In genomic region chr15:72685925-72686794, GRCh38 we compare ENCODE assay signal across 8 cellular contexts. TPM values are rescaled to one million over a fixed set of nuclear protein-coding genes. Genes with fewer than 3 reads are reported as not detected.
DNase-seq lines count a peak whose midpoint lies in the region; ATAC-seq, FAIRE-seq and TF ChIP-seq lines count a peak whose summit lies in the region.

BBS4 (plus strand) TSS chr15:72686207; CDS start chr15:72686228, 21 bp downstream.
HIGD2B (minus strand) TSS chr15:72686182; CDS start chr15:72676374, 9,808 bp downstream.

- no peaks in the 10 kb centered on the region for H3K36me3 Mint-ChIP-seq in activated T-helper 17 cell treated with anti-CD3 and anti-CD28 coated beads, Interleukin-2, amount 50 U/mL, for 72 hours (ENCODE audit: low read depth)

- no peak; the same call in none of the 2 replicates for TF ChIP-seq POLR2A in H54 (IDR thresholded peaks at IDR 0.05; ENCODE audit: low read depth, low read length)
- peak; percentile 9 to 95 for TF ChIP-seq POLR2A in thyroid gland (IDR thresholded peaks at IDR 0.05)

- peak; percentile 99 for DNase-seq in ELF-1 (ENCODE audit: low read depth, low spot score)
- DNase-seq in H54 (ENCODE audit: insufficient read length, low spot score), result peak; percentile 65
- DNase-seq in M059J (ENCODE audit: low read depth), result peak; percentile 93
- DNase-seq in frontal cortex (ENCODE audit: low spot score in 2 of 2), result peak; percentile 41 to 69
- peak; percentile 89 for DNase-seq in osteoblast (ENCODE audit: insufficient read length, low spot score, missing footprints)
- DNase-seq in thyroid gland, result peak; percentile 94 to 96
- no peak for DNase-seq in DMS153 treated with DMSO at 0.1 percent for 48 hours (lab: John Stamatoyannopoulos, UW; ENCODE audit: unreplicated experiment)

- FAIRE-seq in H54 (lab: Jason Lieb, UNC) (no peak), frontal cortex (lab: Jason Lieb, UNC) (no peak)

- H3K27me3 Mint-ChIP-seq in activated T-helper 17 cell treated with anti-CD3 and anti-CD28 coated beads, Interleukin-2, amount 50 U/mL, for 72 hours, result no peaks in the 10 kb centered on the region

- H3K27ac ChIP-seq in osteoblast (ENCODE audit: low read depth, low read length), result peak within 1 kb of the TSS; percentile 92
- H3K27ac ChIP-seq in thyroid gland, result peak within 1 kb of the TSS; percentile 88 to 95 (median 93)

- 0 to 1% methylated on average over 34 to 49 of the region's 49 CpGs for WGBS in thyroid gland, 2 donors

- peaks cover 6% of the 10 kb centered on the region for H3K4me1 ChIP-seq in osteoblast (ENCODE audit: insufficient read depth, low read length)
- peaks cover 6 to 13% of the 10 kb centered on the region in 2 donors for H3K4me1 ChIP-seq in thyroid gland

- H3K36me3 ChIP-seq in osteoblast (ENCODE audit: insufficient read depth, low read length), result no peaks in the 10 kb centered on the region
- no peaks in the 10 kb centered on the region for H3K36me3 ChIP-seq in thyroid gland

- H3K4me3 ChIP-seq in osteoblast (ENCODE audit: insufficient read depth, low read length) (peak within 1 kb of the TSS; percentile 89), thyroid gland (replicated peaks in 1 of 3) (peak within 1 kb of the TSS; percentile 51 to 66 (median 54))

- peak within 1 kb of the TSS; percentile 99 for H3K27ac Mint-ChIP-seq in activated T-helper 17 cell treated with anti-CD3 and anti-CD28 coated beads, Interleukin-2, amount 50 U/mL, for 72 hours

- H2AFZ ChIP-seq in osteoblast (ENCODE audit: low read length), result peak within 1 kb of the TSS; percentile 99

- TF ChIP-seq CTCF in osteoblast (IDR thresholded peaks at IDR 0.05; ENCODE audit: extremely low read depth, low read depth, low read length) (no peak), thyroid gland (IDR thresholded peaks at IDR 0.05) (no peak)

- H3K4me3 Mint-ChIP-seq in activated T-helper 17 cell treated with anti-CD3 and anti-CD28 coated beads, Interleukin-2, amount 50 U/mL, for 72 hours, result peak within 1 kb of the TSS; percentile 100

- peaks cover under 1% of the 10 kb centered on the region for H3K27me3 ChIP-seq in osteoblast (ENCODE audit: insufficient read depth, low read length)
- H3K27me3 ChIP-seq in thyroid gland, result no peaks in the 10 kb centered on the region

- H3K4me1 Mint-ChIP-seq in activated T-helper 17 cell treated with anti-CD3 and anti-CD28 coated beads, Interleukin-2, amount 50 U/mL, for 72 hours, result peaks cover 8% of the 10 kb centered on the region

- no peaks in the 10 kb centered on the region for H4K20me1 ChIP-seq in osteoblast (ENCODE audit: insufficient read depth, low read length)

- peak; percentile 99 for ATAC-seq in activated T-helper 17 cell treated with anti-CD3 and anti-CD28 coated beads, Interleukin-2, amount 50 U/mL, for 72 hours (replicated peaks)

- H3K9me3 ChIP-seq in osteoblast (ENCODE audit: low read depth, low read length), result no peaks in the 10 kb centered on the region
- no peaks in the 10 kb centered on the region for H3K9me3 ChIP-seq in thyroid gland

- peak within 1 kb of the TSS; percentile 86 for H3K4me2 ChIP-seq in osteoblast (ENCODE audit: insufficient read depth, low read length)

- intact Hi-C loops in thyroid gland (cut with DNase I), result no loop called here

- no peaks in the 10 kb centered on the region for H3K9me3 Mint-ChIP-seq in activated T-helper 17 cell treated with anti-CD3 and anti-CD28 coated beads, Interleukin-2, amount 50 U/mL, for 72 hours

- peaks cover 23% of the 10 kb centered on the region for H3K79me2 ChIP-seq in osteoblast (ENCODE audit: insufficient read depth, low read length)

RNA-seq across cellular contexts. Expression of gene BBS4, which starts in this region (rescaled TPM):
- 9.4 and 10.3 TPM in 2 replicates for total RNA-seq in M059J (2014; rRNA removed; shearing (Covaris generic))
- total RNA-seq in activated T-helper 17 cell treated with anti-CD3 and anti-CD28 coated beads, Interleukin-2, amount 50 U/mL, for 72 hours, result 10 to 100 TPM; 13.5 to 17.0 TPM
- total RNA-seq in frontal cortex (17.1 TPM), osteoblast (35.7 and 38.0 TPM in 2 replicates), thyroid gland (10 to 100 TPM; 33.7 to 54.4 (median 48.0) TPM)

RNA-seq across cellular contexts. Expression of gene HIGD2B, which starts in this region (rescaled TPM):
- 0.20 TPM in 1 of 2 replicates, not detected in the other for total RNA-seq in M059J (2014; rRNA removed; shearing (Covaris generic))
- total RNA-seq in activated T-helper 17 cell treated with anti-CD3 and anti-CD28 coated beads, Interleukin-2, amount 50 U/mL, for 72 hours, result under 1 TPM; 0.22 to 0.32 TPM
- total RNA-seq in frontal cortex (under 0.01 TPM), osteoblast (under 0.01 TPM in 1 of 2 replicates, not detected in the other), thyroid gland (under 1 TPM in 1 of 4 donors, not detected in 3; 0.33 TPM)
